1 cellular context compared by ENCODE assay signal in the genomic region with DNA sequence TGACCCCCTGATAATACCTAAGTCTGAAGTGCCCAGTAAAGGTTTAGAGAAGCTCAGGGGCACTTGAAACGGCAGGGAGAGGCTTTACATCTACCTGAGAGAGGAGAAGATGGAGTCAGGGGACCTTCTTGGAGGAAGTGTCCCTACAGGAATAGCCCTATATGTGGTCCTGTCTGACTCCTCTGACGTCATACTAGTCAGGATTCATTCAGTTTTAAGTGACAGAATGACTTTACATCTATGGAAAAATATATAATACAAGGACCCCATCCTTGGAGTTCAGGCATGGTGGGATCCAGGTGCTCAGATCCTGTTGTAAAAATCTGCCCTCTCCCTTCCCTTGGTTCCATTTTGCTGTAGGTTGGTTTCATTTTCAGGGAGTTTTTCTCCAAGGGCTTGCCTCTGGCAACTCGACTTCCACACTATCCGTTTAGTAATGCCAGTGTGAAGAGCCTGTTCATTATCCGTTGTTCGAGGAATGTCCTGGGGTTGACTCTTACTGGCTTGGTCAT.
TF ChIP-seq lines count a peak whose summit lies in the region.

No MANE protein-coding gene starts in this region.

TF ChIP-seq in HepG2, 621 proteins besides CTCF, POLR2A, EP300 and RAD21 (continued from another document):
- TF ChIP-seq ATF7 (IDR thresholded peaks at IDR 0.05), result peak; percentile 91
- no peak for TF ChIP-seq ATF7 (CRISPR knock-in tag; IDR thresholded peaks at IDR 0.05)
- no peak for TF ChIP-seq FOXC1 (CRISPR knock-in tag; IDR thresholded peaks at IDR 0.05; ENCODE audit: borderline replicate concordance)
- TF ChIP-seq FOXJ3 (CRISPR knock-in tag; IDR thresholded peaks at IDR 0.05; ENCODE audit: borderline replicate concordance), result no peak
- TF ChIP-seq ZNF296 (CRISPR knock-in tag; conservative IDR thresholded peaks at IDR 0.05), result no peak
- TF ChIP-seq ZFP62 (CRISPR knock-in tag; IDR thresholded peaks at IDR 0.05), result no peak
- no peak for TF ChIP-seq ZIK1 (CRISPR knock-in tag; IDR thresholded peaks at IDR 0.05; ENCODE audit: borderline replicate concordance, low read depth)
- TF ChIP-seq ZNF383 (CRISPR knock-in tag; IDR thresholded peaks at IDR 0.05; ENCODE audit: borderline replicate concordance), result no peak
- TF ChIP-seq, protein P1, sequence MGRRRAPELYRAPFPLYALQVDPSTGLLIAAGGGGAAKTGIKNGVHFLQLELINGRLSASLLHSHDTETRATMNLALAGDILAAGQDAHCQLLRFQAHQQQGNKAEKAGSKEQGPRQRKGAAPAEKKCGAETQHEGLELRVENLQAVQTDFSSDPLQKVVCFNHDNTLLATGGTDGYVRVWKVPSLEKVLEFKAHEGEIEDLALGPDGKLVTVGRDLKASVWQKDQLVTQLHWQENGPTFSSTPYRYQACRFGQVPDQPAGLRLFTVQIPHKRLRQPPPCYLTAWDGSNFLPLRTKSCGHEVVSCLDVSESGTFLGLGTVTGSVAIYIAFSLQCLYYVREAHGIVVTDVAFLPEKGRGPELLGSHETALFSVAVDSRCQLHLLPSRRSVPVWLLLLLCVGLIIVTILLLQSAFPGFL (CRISPR knock-in tag; IDR thresholded peaks at IDR 0.05), result no peak
